In genomic region chr12:25767613-25768012, GRCh38 we compare ENCODE assay signal across 1 cellular context.
A peak's percentile ranks its signal among the peaks of the same experiment; 100 is the strongest.
TF ChIP-seq lines count a peak whose summit lies in the region.

No MANE protein-coding gene starts in this region.

TF ChIP-seq in IMR-90, 13 proteins besides CTCF, POLR2A, EP300 and RAD21:
- TF ChIP-seq SMC3 (IDR thresholded peaks at IDR 0.05; ENCODE audit: low read depth, low read length) = no peak
- TF ChIP-seq MAZ (IDR thresholded peaks at IDR 0.05; ENCODE audit: borderline replicate concordance, low read depth, low read length) = no peak
- TF ChIP-seq FOS (IDR thresholded peaks at IDR 0.05; ENCODE audit: low read depth, low read length) = 0 out of 2 replicates have a peak, but pooled peaks have one; percentile 20
TF ChIP-seq in IMR-90: peak in this region for 1.
